In genomic region chr10:132270256-132270655, GRCh38 we compare ENCODE assay signal across 23 cellular contexts.
"Had no signal": no experiment of that assay in that cellular context is flagged by ENCODE, and none has a peak within 500 bp of the region (broad histone marks: within the 10 kb centered on the region; RNA-seq: fewer than 3 reads in every experiment).

No MANE protein-coding gene starts in this region.

- H3K4me3 ChIP-seq: colonic mucosa, heart left ventricle, lung, ovary, testis, tibial nerve, upper lobe of right lung, vagina had no signal

- H3K4me1 ChIP-seq: colonic mucosa, foreskin keratinocyte had no signal

- H3K27me3 ChIP-seq: colonic mucosa, foreskin keratinocyte, heart left ventricle, ovary, testis, tibial nerve, upper lobe of right lung, vagina had no signal

- H3K9me3 ChIP-seq: colonic mucosa, heart left ventricle, ovary, testis, tibial nerve, upper lobe of right lung, vagina had no signal

- ATAC-seq: foreskin keratinocyte; heart left ventricle; left lobe of liver; sciatic nerve; stimulated activated naive B cell treated with anti-CD40 and anti-IgM and Interleukin-4, amounts not matched to agents 10 μg/mL and 1 μg/mL and 100 μg/mL, for 72 hours; stimulated activated naive CD8-positive, alpha-beta T cell treated with anti-CD3 and anti-CD28 coated beads, Interleukin-15, amount 100 ng/mL, for 72 hours; upper lobe of right lung had no signal

- H3K36me3 ChIP-seq: colonic mucosa, heart left ventricle, ovary, tibial nerve, upper lobe of right lung, vagina had no signal

- DNase-seq: cerebellar nuclear complex; colonic mucosa; dermis blood vessel endothelial cell; endodermal cell; erythroblast; foreskin keratinocyte; hippocampal formation; kidney glomerular epithelial cell; mesenchymal stem cell; naive B cell; stimulated activated CD4-positive, alpha-beta T cell treated with anti-CD3 and anti-CD28 coated beads, Interleukin-2, amount 100 ng/mL, for 24 hours; stimulated activated CD4-positive, alpha-beta T cell treated with anti-CD3 and anti-CD28 coated beads, Interleukin-4, amount 100 ng/mL, for 4 hours; stimulated activated naive B cell treated with anti-CD40 and anti-IgM and Interleukin-4, amounts not matched to agents 10 μg/mL and 1 μg/mL and 100 μg/mL, for 72 hours; stimulated activated naive CD8-positive, alpha-beta T cell treated with anti-CD3 and anti-CD28 coated beads, Interleukin-15, amount 100 ng/mL, for 72 hours; testis; upper lobe of right lung had no signal

- H3K27ac ChIP-seq: colonic mucosa, foreskin keratinocyte, heart left ventricle, ovary, testis, tibial nerve, upper lobe of right lung, vagina had no signal
